In the genomic region with DNA sequence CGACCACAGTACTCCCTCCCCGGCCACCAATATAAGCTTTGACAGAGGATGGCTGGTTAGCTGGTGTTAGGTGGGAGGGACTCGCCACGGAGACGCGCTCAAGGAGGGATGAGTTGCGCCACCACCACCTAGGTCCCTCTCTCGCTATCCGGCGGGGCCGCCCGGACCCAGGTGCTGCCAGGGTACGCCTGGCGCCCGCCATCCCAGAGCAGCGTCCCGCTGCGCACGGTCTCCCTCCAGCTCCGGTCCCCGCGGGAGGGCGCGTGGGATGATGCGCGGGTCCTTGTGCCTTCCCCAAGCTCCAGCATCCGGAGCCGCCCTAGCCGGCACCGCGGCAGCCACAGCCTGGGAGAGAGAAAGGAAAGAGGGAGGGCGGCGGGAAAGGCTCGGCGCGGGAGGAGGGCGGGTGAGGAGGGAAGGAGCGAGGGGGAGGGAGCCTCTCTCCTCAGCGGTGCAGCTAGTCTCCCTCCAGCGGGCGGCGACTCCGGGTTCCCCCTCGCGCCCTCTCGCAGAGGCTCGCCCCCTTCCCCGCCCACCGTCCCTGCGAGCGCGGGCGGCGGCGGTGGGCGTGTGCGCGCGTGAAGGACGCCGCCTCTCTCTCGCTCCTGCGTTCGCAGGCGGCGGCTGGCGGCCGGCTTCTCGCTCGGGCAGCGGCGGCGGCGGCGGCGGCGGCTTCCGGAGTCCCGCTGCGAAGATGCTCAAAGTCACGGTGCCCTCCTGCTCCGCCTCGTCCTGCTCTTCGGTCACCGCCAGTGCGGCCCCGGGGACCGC, we compare ENCODE assay signal across 8 cellular contexts. TPM values are rescaled to one million over a fixed set of nuclear protein-coding genes. Genes with fewer than 3 reads are reported as not detected.
DNase-seq lines count a peak whose midpoint lies in the region; ATAC-seq, FAIRE-seq and TF ChIP-seq lines count a peak whose summit lies in the region.

A gene (plus strand): TSS at position 595 of the 771 bp plus-strand sequence. CDS start 100 bp downstream, at position 695.

- H3K4me2 ChIP-seq in H1 (ENCODE audit: insufficient read depth in 1 of 2, low read depth in 2 of 2, low read length in 2 of 2), result peak within 1 kb of the TSS; percentile 70 to 86

- ATAC-seq in GM18909 (IDR thresholded peaks at IDR 0.05; ENCODE audit: poor library complexity, unreplicated experiment) (peak; percentile 79), HG03135 (IDR thresholded peaks at IDR 0.05; ENCODE audit: unreplicated experiment) (peak; percentile 74)

- 1% methylated on average over 28 of the region's 88 CpGs; no CpG with 5 or more reads in 1 of the 2 experiments for WGBS in H1 (ENCODE audit: extremely low coverage in 1 of 2, insufficient coverage in 1 of 2, insufficient read length in 1 of 2, insufficient replicate concordance in 2 of 2, low coverage in 1 of 2, low lambda C conversion rate in 2 of 2, missing lambda C conversion rate in 1 of 2), 2 experiments
- WGBS in mesodermal cell (ENCODE audit: insufficient coverage in 2 of 2), 2 experiments, result 0% methylated on average over 38 to 71 of the region's 88 CpGs

- H2AFZ ChIP-seq in H1 (ENCODE audit: low read length), result peak within 1 kb of the TSS; percentile 94

- peak within 1 kb of the TSS; percentile 79; the same call in 1 of the 2 replicates for H2BK5ac ChIP-seq in H1 (ENCODE audit: low read depth, low read length)

- no peak for FAIRE-seq in H1 (lab: Jason Lieb, UNC)

- TF ChIP-seq EP300 in H1 (IDR thresholded peaks at IDR 0.05; ENCODE audit: borderline replicate concordance in 1 of 2, low read depth in 2 of 2, low read length in 2 of 2), result no peak

- peak within 1 kb of the TSS; percentile 65 for H3K4ac ChIP-seq in H1 (replicated peaks; ENCODE audit: insufficient read length, low read depth, low read length)

- peak within 1 kb of the TSS; percentile 32 for H4K91ac ChIP-seq in H1 (replicated peaks; ENCODE audit: insufficient read length, low read length)

- no peaks in the 10 kb centered on the region for H3K79me1 ChIP-seq in H1 (ENCODE audit: low read depth, low read length)

- TF ChIP-seq POLR2A in H1 (IDR thresholded peaks at IDR 0.05; ENCODE audit: control extremely low read depth in 1 of 2, low read depth in 2 of 2, low read length in 2 of 2), result peak in 1 of 2 experiments; percentile 62; a peak in 1 of 3 replicates

- H4K20me1 ChIP-seq in H1 (replicated peaks in 1 of 2; ENCODE audit: control insufficient read depth in 1 of 2, insufficient read depth in 2 of 2, low read length in 2 of 2), result no peaks in the 10 kb centered on the region

- peak within 1 kb of the TSS in 3 of 4 experiments; percentile 64 to 78 (median 77); a peak in 5 of 7 replicates for H3K9ac ChIP-seq in H1 (replicated peaks in 1 of 4; ENCODE audit: extremely low read depth in 1 of 4, low read depth in 3 of 4, low read length in 3 of 4)

- H2BK20ac ChIP-seq in H1 (ENCODE audit: low read length), result no peak within 1 kb of the TSS

- no peak for TF ChIP-seq RAD21 in H1 (IDR thresholded peaks at IDR 0.05 in 1 of 2, conservative IDR thresholded peaks at IDR 0.05 in 1 of 2; ENCODE audit: low read depth in 2 of 2, low read length in 2 of 2)

- H4K5ac ChIP-seq in H1 (ENCODE audit: insufficient read length, low read depth, low read length), result peak within 1 kb of the TSS; percentile 61

- H4K8ac ChIP-seq in H1 (ENCODE audit: extremely low read depth, insufficient read depth, low read length), result peak within 1 kb of the TSS; percentile 90

- H3K23ac ChIP-seq in H1 (ENCODE audit: insufficient read length), result no peak within 1 kb of the TSS

- TF ChIP-seq CTCF in AG09309 (IDR thresholded peaks at IDR 0.05; ENCODE audit: control insufficient read depth, insufficient read depth, low read depth, low read length, missing control alignments) (no peak), H1 (IDR thresholded peaks at IDR 0.05; ENCODE audit: control extremely low read depth in 1 of 3, insufficient read depth in 1 of 3, low read depth in 1 of 3, low read length in 3 of 3) (peak in 2 of 3 experiments; percentile 3 to 6; a peak in 2 of 4 replicates)

- H3K14ac ChIP-seq in H1 (ENCODE audit: insufficient read length), result no peak within 1 kb of the TSS

- no peak within 1 kb of the TSS; the same call in 1 of the 2 replicates for H3K27ac ChIP-seq in H1 (ENCODE audit: low read depth, low read length)
- no peak within 1 kb of the TSS for H3K27ac ChIP-seq in mesodermal cell (ENCODE audit: low read depth, low read length, severe bottlenecking)

- H3K23me2 ChIP-seq in H1 (ENCODE audit: low read depth, low read length), result peaks cover 11% of the 10 kb centered on the region; the same call in 1 of the 2 replicates

- CTCF ChIA-PET in activated CD8-positive, alpha-beta memory T cell treated with anti-CD3 and anti-CD28 coated beads for 36 hours (lab: Charles Lee), result interaction anchor here (1.1 to 3.0 kb wide), 11 partner anchors 9 to 130 kb away, joined by 3 to 17 read pairs (median 3); no protein-coding TSS in a partner anchor
- CTCF ChIA-PET in H1 (lab: Charles Lee; ENCODE audit: partially characterized antibody), result interaction anchor here (0.8 to 1.7 kb wide), 16 partner anchors 11 to 237 kb away, joined by 3 to 9 read pairs (median 3); no protein-coding TSS in a partner anchor

- no peaks in the 10 kb centered on the region for H3K79me2 ChIP-seq in H1 (ENCODE audit: control insufficient read depth in 1 of 2, insufficient read depth in 2 of 2, low read length in 2 of 2)

- H3K56ac ChIP-seq in H1 (replicated peaks; ENCODE audit: insufficient read length, low read depth, low read length), result peak within 1 kb of the TSS; percentile 22

- DNase-seq in AG09309 (ENCODE audit: low read depth) (peak; percentile 21), NCI-H510A treated with DMSO at 0.1 percent for 48 hours (lab: John Stamatoyannopoulos, UW) (peak; percentile 68), H1 (ENCODE audit: low read depth in 1 of 2, low spot score in 2 of 2) (peak; percentile 38 to 80)
- DNase-seq in stimulated activated CD8-positive, alpha-beta memory T cell treated with anti-CD3 and anti-CD28 coated beads, Interleukin-15, amount 100 ng/mL, for 48 hours (ENCODE audit: low read depth in 2 of 2), result peak; percentile 54

- peaks cover 0 to 7% (median 2%) of the 10 kb centered on the region in 4 experiments; a peak in 1 of 7 replicates for H3K4me1 ChIP-seq in H1 (replicated peaks in 1 of 4; ENCODE audit: control insufficient read depth in 3 of 4, insufficient read depth in 4 of 4, low read length in 3 of 4)
- peaks cover 4% of the 10 kb centered on the region for H3K4me1 ChIP-seq in mesodermal cell (ENCODE audit: control insufficient read depth, insufficient read depth, low read length, poor library complexity, severe bottlenecking)

- POLR2A ChIA-PET in activated CD8-positive, alpha-beta memory T cell treated with anti-CD3 and anti-CD28 coated beads for 36 hours (lab: Charles Lee), result interaction anchor here (0.5 to 2.8 kb wide), 7 partner anchors 9 to 314 kb away, joined by 3 to 20 read pairs (median 4); no protein-coding TSS in a partner anchor
- POLR2A ChIA-PET in H1 (lab: Charles Lee; ENCODE audit: partially characterized antibody), result interaction anchor here (1.1 to 3.4 kb wide), 2 partner anchors 13 to 288 kb away, joined by 4 to 12 read pairs; no protein-coding TSS in a partner anchor

- peaks cover 0 to 23% (median 5%) of the 10 kb centered on the region in 4 experiments; a peak in 4 of 7 replicates for H3K27me3 ChIP-seq in H1 (replicated peaks in 1 of 4; ENCODE audit: control insufficient read depth in 3 of 4, extremely low read depth in 1 of 4, insufficient read depth in 3 of 4, low read length in 3 of 4)

- peak within 1 kb of the TSS; percentile 89 for H3K18ac ChIP-seq in H1 (ENCODE audit: extremely low read depth, low read length)

- no peak within 1 kb of the TSS for H2BK120ac ChIP-seq in H1 (replicated peaks; ENCODE audit: low read depth, low read length)

- H3K9me3 ChIP-seq in H1 (ENCODE audit: insufficient read depth in 2 of 2, low read depth in 1 of 2, low read length in 1 of 2), result no peaks in the 10 kb centered on the region
- no peaks in the 10 kb centered on the region for H3K9me3 ChIP-seq in mesodermal cell (ENCODE audit: control insufficient read depth, low read length)

- H3K4me3 ChIP-seq in AG09309 (ENCODE audit: control insufficient read depth, low read depth, low read length) (peak within 1 kb of the TSS; percentile 88), H1 (ENCODE audit: extremely low read depth in 1 of 4, insufficient read depth in 2 of 4, low read depth in 3 of 4, low read length in 4 of 4) (peak within 1 kb of the TSS; percentile 77 to 100 (median 86)), mesodermal cell (ENCODE audit: extremely low read depth, insufficient read depth, low read length, poor library complexity, severe bottlenecking) (peak within 1 kb of the TSS; percentile 49)

- H3K36me3 ChIP-seq in H1 (ENCODE audit: control insufficient read depth in 2 of 4, insufficient read depth in 4 of 4, low read length in 3 of 4), result no peaks in the 10 kb centered on the region
- H3K36me3 ChIP-seq in mesodermal cell (ENCODE audit: control insufficient read depth, insufficient read depth, low read length), result no peaks in the 10 kb centered on the region

- H2AK5ac ChIP-seq in H1 (ENCODE audit: low read depth, low read length), result no peak within 1 kb of the TSS

- H2BK15ac ChIP-seq in H1 (ENCODE audit: low read length), result peak within 1 kb of the TSS; percentile 36; the same call in 1 of the 2 replicates

- H2BK12ac ChIP-seq in H1 (ENCODE audit: low read depth, low read length), result peak within 1 kb of the TSS; percentile 52; the same call in 1 of the 2 replicates

TF ChIP-seq in H1, 55 proteins besides CTCF, POLR2A, EP300 and RAD21 (continues in another document):
- TF ChIP-seq, protein P1, sequence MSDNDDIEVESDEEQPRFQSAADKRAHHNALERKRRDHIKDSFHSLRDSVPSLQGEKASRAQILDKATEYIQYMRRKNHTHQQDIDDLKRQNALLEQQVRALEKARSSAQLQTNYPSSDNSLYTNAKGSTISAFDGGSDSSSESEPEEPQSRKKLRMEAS (IDR thresholded peaks at IDR 0.05), result peak; percentile 5; the same call in 1 of the 2 replicates
- TF ChIP-seq TCF12 (IDR thresholded peaks at IDR 0.05; ENCODE audit: low read depth, low read length) (no peak), CEBPB (IDR thresholded peaks at IDR 0.05; ENCODE audit: low read depth, low read length) (peak; percentile 28; the same call in 1 of the 2 replicates), KDM5A (IDR thresholded peaks at IDR 0.05; ENCODE audit: low read length) (no peak), BACH1 (IDR thresholded peaks at IDR 0.05; ENCODE audit: low read length) (peak; percentile 85)

RNA-seq across cellular contexts. Expression of the gene that starts here (rescaled TPM):
- total RNA-seq in activated CD8-positive, alpha-beta memory T cell treated with anti-CD3 and anti-CD28 coated beads for 36 hours, result 10 to 100 TPM; 51.8 to 57.4 TPM
- total RNA-seq in H1 (2021; fragmentation: NEBNext Ultra II Directional; extraction: Animal tissue kit (Norgen Biotek cat#: 25700)), result 6.3 and 8.3 TPM in 2 replicates
- 1.3 and 1.8 TPM in 2 replicates for polyA plus RNA-seq in H1 (2011; rRNA removed)
- polyA plus RNA-seq in H1 (2011; cell fraction: cytosol; rRNA removed), result 2.3 TPM
- polyA plus RNA-seq in H1 (2011; cell fraction: nucleus; rRNA removed), result 3.1 TPM
- polyA plus RNA-seq in H1 (2012, experiment 1 of 2), result 3.2 to 4.8 TPM (median 3.7 TPM) in 4 replicates
- polyA plus RNA-seq in H1 (2012, experiment 2 of 2), result 0.55 TPM
- 3.9 TPM for polyA plus RNA-seq in H1 (2013, experiment 1 of 2)
- polyA plus RNA-seq in H1 (2013, experiment 2 of 2), result 2.9 TPM
- 4.5 and 6.2 TPM in 2 replicates for polyA minus RNA-seq in H1 (2011; rRNA and poly(A)+ RNA removed)
- 6.6 TPM for polyA minus RNA-seq in H1 (2011; cell fraction: cytosol; rRNA and poly(A)+ RNA removed)
- polyA minus RNA-seq in H1 (2011; cell fraction: nucleus; rRNA and poly(A)+ RNA removed), result 6.7 TPM
- polyA plus RNA-seq in mesodermal cell (2013, experiment 1 of 2), result 2.5 TPM
- 2.3 TPM for polyA plus RNA-seq in mesodermal cell (2013, experiment 2 of 2)
